ENCODE assay signal across 8 cellular contexts in genomic region chr14:102086972-102087761, GRCh38. TPM values are rescaled to one million over a fixed set of nuclear protein-coding genes. Genes with fewer than 3 reads are reported as not detected.
DNase-seq lines count a peak whose midpoint lies in the region; ATAC-seq and TF ChIP-seq lines count a peak whose summit lies in the region.

TSS of gene HSP90AA1 (minus strand) at chr14:102087044. CDS start at chr14:102086378, 666 bp downstream.

- H3K27ac ChIP-seq in cardiac muscle cell (peak within 1 kb of the TSS; percentile 98), transverse colon (peak within 1 kb of the TSS; percentile 100)

- TF ChIP-seq CTCF in GM12875 (IDR thresholded peaks at IDR 0.05; ENCODE audit: borderline replicate concordance, insufficient read depth, low read depth, low read length) (no peak), cardiac muscle cell (IDR thresholded peaks at IDR 0.05; ENCODE audit: low read depth, low read length) (peak; percentile 9), transverse colon (IDR thresholded peaks at IDR 0.05) (peak in 2 of 5 experiments; percentile 10 to 19)

- peaks cover 33% of the 10 kb centered on the region for H3K36me3 ChIP-seq in cardiac muscle cell
- H3K36me3 ChIP-seq in transverse colon = peaks cover 2 to 35% (median 18%) of the 10 kb centered on the region in 4 donors

- TF ChIP-seq EP300 in transverse colon (IDR thresholded peaks at IDR 0.05; ENCODE audit: low read depth) = no peak

- peak; percentile 83 for ATAC-seq in HG02763 (IDR thresholded peaks at IDR 0.05; ENCODE audit: unreplicated experiment)
- ATAC-seq in activated naive CD8-positive, alpha-beta T cell treated with anti-CD3 and anti-CD28 coated beads, Interleukin-2, amount 50 U/mL, for 24 hours = peak; percentile 69

- peak within 1 kb of the TSS; percentile 98 for H3K27ac Mint-ChIP-seq in activated naive CD8-positive, alpha-beta T cell treated with anti-CD3 and anti-CD28 coated beads, Interleukin-2, amount 50 U/mL, for 24 hours

- in situ Hi-C loops in transverse colon (cut with MboI; ENCODE audit: low pct_ligation_motif_present in 1 of 4, low pct_unique_long_range_greater_than_20kb in 1 of 4, low sequenced_read_pairs in 3 of 4) = no loop called here

- no peaks in the 10 kb centered on the region for H3K9me3 Mint-ChIP-seq in activated naive CD8-positive, alpha-beta T cell treated with anti-CD3 and anti-CD28 coated beads, Interleukin-2, amount 50 U/mL, for 24 hours

- peak; percentile 99 for TF ChIP-seq POLR2A in transverse colon (IDR thresholded peaks at IDR 0.05)

- no peaks in the 10 kb centered on the region for H3K27me3 ChIP-seq in cardiac muscle cell
- H3K27me3 ChIP-seq in transverse colon = no peaks in the 10 kb centered on the region

- H3K4me1 Mint-ChIP-seq in activated naive CD8-positive, alpha-beta T cell treated with anti-CD3 and anti-CD28 coated beads, Interleukin-2, amount 50 U/mL, for 24 hours = peaks cover 62% of the 10 kb centered on the region

- WGBS in transverse colon (ENCODE audit: low coverage in 1 of 2), 2 donors = 0% methylated on average over 74 of the region's 106 CpGs; no CpG with 5 or more reads in 1 of the 2 donors

- DNase-seq in NCI-H1436 (lab: John Stamatoyannopoulos, UW) = peak; percentile 87
- peak; percentile 92 for DNase-seq in SW480 (ENCODE audit: low spot score)
- DNase-seq in activated naive CD8-positive, alpha-beta T cell treated with anti-CD3 and anti-CD28 coated beads, Interleukin-2, amount 50 U/mL, for 24 hours = peak; percentile 99
- DNase-seq in cardiac muscle cell (ENCODE audit: low read depth in 1 of 2, low spot score in 1 of 2) = peak; percentile 96
- DNase-seq in pons (ENCODE audit: low spot score) = peak; percentile 88
- peak; percentile 94 for DNase-seq in transverse colon

- peaks cover 25% of the 10 kb centered on the region for H3K4me1 ChIP-seq in cardiac muscle cell (ENCODE audit: low read depth)
- H3K4me1 ChIP-seq in transverse colon = peaks cover 20 to 45% (median 38%) of the 10 kb centered on the region in 4 donors

- H3K4me3 ChIP-seq in GM12875 (ENCODE audit: low read depth, low read length) (peak within 1 kb of the TSS; percentile 90), cardiac muscle cell (peak within 1 kb of the TSS; percentile 85), transverse colon (peak within 1 kb of the TSS; percentile 95 to 99 (median 97))

- intact Hi-C loops in transverse colon (cut with DNase I; ENCODE audit: low total_unique reads) = loop anchor here (5.0 kb wide), 1 partner anchor 120 kb away; no protein-coding TSS in a partner anchor

- peak within 1 kb of the TSS; percentile 89 for H3K4me3 Mint-ChIP-seq in activated naive CD8-positive, alpha-beta T cell treated with anti-CD3 and anti-CD28 coated beads, Interleukin-2, amount 50 U/mL, for 24 hours

- H3K27me3 Mint-ChIP-seq in activated naive CD8-positive, alpha-beta T cell treated with anti-CD3 and anti-CD28 coated beads, Interleukin-2, amount 50 U/mL, for 24 hours = no peaks in the 10 kb centered on the region

- H3K36me3 Mint-ChIP-seq in activated naive CD8-positive, alpha-beta T cell treated with anti-CD3 and anti-CD28 coated beads, Interleukin-2, amount 50 U/mL, for 24 hours (ENCODE audit: low read depth) = peaks cover 46% of the 10 kb centered on the region

- H3K9me3 ChIP-seq in cardiac muscle cell (ENCODE audit: low read depth) (no peaks in the 10 kb centered on the region), transverse colon (no peaks in the 10 kb centered on the region)

RNA-seq across cellular contexts. Expression of gene HSP90AA1, which starts in this region (rescaled TPM):
- total RNA-seq in cardiac muscle cell (142 and 269 TPM in 2 replicates), transverse colon (100 to 1,000 TPM; 112 to 347 (median 235) TPM)
- 598 and 1,021 TPM in 2 replicates for polyA plus RNA-seq in cardiac muscle cell

Comparison
In these comparisons a context has a peak if more than half of its experiments do, and no peak if none do; other contexts are left out.
1. Peak in every context shown above with its lines: DNase-seq, ATAC-seq, H3K4me3 ChIP-seq and H3K27ac ChIP-seq.